18 cellular contexts compared by ENCODE assay signal in genomic region chr21:46115441-46116188, GRCh38. TPM values are rescaled to one million over a fixed set of nuclear protein-coding genes. Genes with fewer than 3 reads are reported as not detected.
DNase-seq lines count a peak whose midpoint lies in the region; ATAC-seq, FAIRE-seq and TF ChIP-seq lines count a peak whose summit lies in the region.
"Had no signal": no experiment of that assay in that cellular context is flagged by ENCODE, and none has a peak within 500 bp of the region (broad histone marks: within the 10 kb centered on the region; RNA-seq: fewer than 3 reads in every experiment).

No MANE protein-coding gene starts in this region.

- H3F3A ChIP-seq in PC-9 (ENCODE audit: insufficient read depth, low read depth) = no peaks in the 10 kb centered on the region

- peaks cover 0 to 3% of the 10 kb centered on the region in 2 donors for H3K36me3 Mint-ChIP-seq in CD4-positive, alpha-beta memory T cell

- no peak overlapping the region for H3K4me3 ChIP-seq in right lobe of liver
- no peak overlapping the region for H3K4me3 ChIP-seq in HepG2 (replicated peaks in 1 of 3; ENCODE audit: insufficient read depth in 1 of 3, low read depth in 2 of 3, low read length in 3 of 3)
- H3K4me3 ChIP-seq in esophagus muscularis mucosa = no peak overlapping the region
- H3K4me3 ChIP-seq in osteoblast (ENCODE audit: insufficient read depth, low read length) = no peak overlapping the region
- H3K4me3 ChIP-seq in CD4-positive, alpha-beta memory T cell (ENCODE audit: low read length in 2 of 2) = no peak overlapping the region
- no peak overlapping the region for H3K4me3 ChIP-seq in PC-9
- H3K4me3 ChIP-seq: K562, skin epidermis had no signal

- no peaks in the 10 kb centered on the region for H3K79me2 ChIP-seq in HepG2 (ENCODE audit: insufficient read depth, low read length)
- peaks cover 78% of the 10 kb centered on the region for H3K79me2 ChIP-seq in osteoblast (ENCODE audit: insufficient read depth, low read length)
- no peaks in the 10 kb centered on the region for H3K79me2 ChIP-seq in PC-9 (ENCODE audit: low read depth)

- TF ChIP-seq RAD21 in HepG2 (CRISPR knock-in tag; IDR thresholded peaks at IDR 0.05) = no peak

- H2AFZ ChIP-seq in HepG2 (ENCODE audit: low read length) (no peak overlapping the region), osteoblast (ENCODE audit: low read length) (no peak overlapping the region), PC-9 (no peak overlapping the region)

- H3K36me3 ChIP-seq in right lobe of liver (no peaks in the 10 kb centered on the region), HepG2 (replicated peaks in 1 of 2; ENCODE audit: control insufficient read depth in 1 of 2, insufficient read depth in 2 of 2, low read length in 2 of 2) (no peaks in the 10 kb centered on the region), esophagus muscularis mucosa (peaks cover 86 to 97% (median 94%) of the 10 kb centered on the region in 4 donors), osteoblast (ENCODE audit: insufficient read depth, low read length) (peaks cover 96% of the 10 kb centered on the region), PC-9 (ENCODE audit: low read depth) (no peaks in the 10 kb centered on the region; the same call in 1 of the 2 replicates)
- no peaks in the 10 kb centered on the region for H3K36me3 ChIP-seq in CD4-positive, alpha-beta memory T cell (ENCODE audit: insufficient read depth, low read length)

- TF ChIP-seq EP300 in HepG2 (IDR thresholded peaks at IDR 0.05; ENCODE audit: low read depth in 2 of 2, low read length in 2 of 2) (no peak), HepG2 (CRISPR knock-in tag; IDR thresholded peaks at IDR 0.05; ENCODE audit: borderline replicate concordance) (no peak), esophagus muscularis mucosa (IDR thresholded peaks at IDR 0.05) (no peak)

- H3K9ac ChIP-seq in HepG2 (ENCODE audit: insufficient read depth, low read depth, low read length) = no peak overlapping the region

- TF ChIP-seq CTCF in right lobe of liver (IDR thresholded peaks at IDR 0.05) = no peak
- TF ChIP-seq CTCF in HepG2 (CRISPR knock-in tag; IDR thresholded peaks at IDR 0.05) = no peak
- TF ChIP-seq CTCF in esophagus muscularis mucosa (IDR thresholded peaks at IDR 0.05) = no peak
- no peak for TF ChIP-seq CTCF in osteoblast (IDR thresholded peaks at IDR 0.05; ENCODE audit: extremely low read depth, low read depth, low read length)
- TF ChIP-seq CTCF in PC-9 (conservative IDR thresholded peaks at IDR 0.05) = no peak

- H3K27ac ChIP-seq in right lobe of liver (no peak overlapping the region), HepG2 (ENCODE audit: extremely low read length, insufficient read depth, low read length) (no peak overlapping the region), esophagus muscularis mucosa (replicated peaks in 1 of 4) (peak overlapping the region; percentile 3 to 30 (median 24)), osteoblast (ENCODE audit: low read depth, low read length) (peak overlapping the region; percentile 11), PC-9 (no peak overlapping the region)
- no peak overlapping the region for H3K27ac ChIP-seq in CD4-positive, alpha-beta memory T cell (ENCODE audit: low read depth, low read length)

- H3K9me3 ChIP-seq in right lobe of liver (no peaks in the 10 kb centered on the region), HepG2 (ENCODE audit: low read length) (peaks cover 5% of the 10 kb centered on the region; the same call in 1 of the 2 replicates), esophagus muscularis mucosa (peaks cover 0 to 5% (median 0%) of the 10 kb centered on the region in 4 donors), osteoblast (ENCODE audit: low read depth, low read length) (peaks cover 2% of the 10 kb centered on the region), PC-9 (ENCODE audit: insufficient read depth, low read depth) (no peaks in the 10 kb centered on the region)
- peaks cover 0 to 7% of the 10 kb centered on the region in 2 donors for H3K9me3 ChIP-seq in CD4-positive, alpha-beta memory T cell (ENCODE audit: control insufficient read depth in 1 of 2, low read length in 2 of 2)

- in situ Hi-C loops in HepG2 (cut with HindIII; ENCODE audit: extremely low pct_ligation_motif_present, low pct_unique_long_range_greater_than_20kb) = no loop called here

- TF ChIP-seq POLR2A in right lobe of liver (IDR thresholded peaks at IDR 0.05) (no peak), HepG2 (IDR thresholded peaks at IDR 0.05; ENCODE audit: insufficient read depth in 1 of 2, low read depth in 2 of 2, low read length in 2 of 2) (no peak), esophagus muscularis mucosa (IDR thresholded peaks at IDR 0.05; ENCODE audit: low read depth) (no peak)

- H4K20me1 ChIP-seq in HepG2 (ENCODE audit: insufficient read depth, low read length) (no peaks in the 10 kb centered on the region), osteoblast (ENCODE audit: insufficient read depth, low read length) (peaks cover 44% of the 10 kb centered on the region), PC-9 (ENCODE audit: insufficient read depth) (no peaks in the 10 kb centered on the region)

- H3K4me2 ChIP-seq in HepG2 (ENCODE audit: low read depth, low read length) = no peak overlapping the region
- H3K4me2 ChIP-seq in osteoblast (ENCODE audit: insufficient read depth, low read length) = no peak overlapping the region
- H3K4me2 ChIP-seq in PC-9 = no peak overlapping the region

- no peak overlapping the region for H3K27ac Mint-ChIP-seq in CD4-positive, alpha-beta memory T cell
- H3K27ac Mint-ChIP-seq: stimulated activated naive CD8-positive, alpha-beta T cell treated with anti-CD3 and anti-CD28 coated beads, Interleukin-15, Interleukin-2, amounts not matched to agents 100 ng/mL and 50 ng/mL, for 24 hours had no signal

- CTCF ChIA-PET in HepG2 (lab: Yijun Ruan, JAX; ENCODE audit: low intra/inter-chr PET ratio, low total read pairs) = no interaction called here
- CTCF ChIA-PET in CD4-positive, alpha-beta memory T cell (lab: Charles Lee; ENCODE audit: partially characterized antibody) = no interaction called here
- CTCF ChIA-PET in PC-9 (lab: Charles Lee) = interaction anchor here (0.5 to 0.6 kb wide), 2 partner anchors 14 to 722 kb away, joined by 3 to 6 read pairs; no protein-coding TSS in a partner anchor

- H3K27me3 Mint-ChIP-seq in CD4-positive, alpha-beta memory T cell = no peaks in the 10 kb centered on the region
- H3K27me3 Mint-ChIP-seq: stimulated activated naive CD8-positive, alpha-beta T cell treated with anti-CD3 and anti-CD28 coated beads, Interleukin-15, Interleukin-2, amounts not matched to agents 100 ng/mL and 50 ng/mL, for 24 hours had no signal

- FAIRE-seq in HepG2 (lab: Jason Lieb, UNC) = no peak
- FAIRE-seq: K562 had no signal

- H3K4me1 Mint-ChIP-seq in CD4-positive, alpha-beta memory T cell = no peaks in the 10 kb centered on the region

- POLR2A ChIA-PET in HepG2 (lab: Yijun Ruan, JAX) = no interaction called here
- POLR2A ChIA-PET in CD4-positive, alpha-beta memory T cell (lab: Charles Lee; ENCODE audit: partially characterized antibody) = no interaction called here
- POLR2A ChIA-PET in PC-9 (lab: Charles Lee; ENCODE audit: unreplicated experiment) = no interaction called here

- DNase-seq in right lobe of liver (peak; percentile 10 to 55 (median 45)), HepG2 (ENCODE audit: low spot score) (no peak), esophagus muscularis mucosa (ENCODE audit: extremely low spot score) (no peak), osteoblast (ENCODE audit: insufficient read length, low spot score, missing footprints) (peak; percentile 66), PC-9 (no peak)
- no peak for DNase-seq in CD4-positive, alpha-beta memory T cell
- DNase-seq: activated CD4-positive, CD25-positive, alpha-beta regulatory T cell; C1 segment of cervical spinal cord; caudate nucleus; DND-41; effector memory CD4-positive, alpha-beta T cell; NCI-H1092 treated with DMSO at 0.1 percent for 48 hours had no signal

- peaks cover 0 to 4% (median 0%) of the 10 kb centered on the region in 8 donors for H3K9me3 Mint-ChIP-seq in CD4-positive, alpha-beta memory T cell
- H3K9me3 Mint-ChIP-seq: stimulated activated naive CD8-positive, alpha-beta T cell treated with anti-CD3 and anti-CD28 coated beads, Interleukin-15, Interleukin-2, amounts not matched to agents 100 ng/mL and 50 ng/mL, for 24 hours had no signal

- H3K27me3 ChIP-seq in right lobe of liver = no peaks in the 10 kb centered on the region
- H3K27me3 ChIP-seq in HepG2 (ENCODE audit: control insufficient read depth in 1 of 2, insufficient read depth in 2 of 2, low read length in 2 of 2) = peaks cover 4 to 30% of the 10 kb centered on the region in 2 experiments; a peak in 3 of 5 replicates
- H3K27me3 ChIP-seq in esophagus muscularis mucosa = no peaks in the 10 kb centered on the region
- H3K27me3 ChIP-seq in osteoblast (ENCODE audit: insufficient read depth, low read length) = no peaks in the 10 kb centered on the region
- no peaks in the 10 kb centered on the region for H3K27me3 ChIP-seq in CD4-positive, alpha-beta memory T cell (ENCODE audit: insufficient read depth, low read length)
- H3K27me3 ChIP-seq in PC-9 (ENCODE audit: insufficient read depth, low read depth) = no peaks in the 10 kb centered on the region

- H3K4me3 Mint-ChIP-seq in CD4-positive, alpha-beta memory T cell = no peak overlapping the region
- H3K4me3 Mint-ChIP-seq: stimulated activated naive CD8-positive, alpha-beta T cell treated with anti-CD3 and anti-CD28 coated beads, Interleukin-15, Interleukin-2, amounts not matched to agents 100 ng/mL and 50 ng/mL, for 24 hours had no signal

- intact Hi-C loops in right lobe of liver (cut with DNase I) (no loop called here), HepG2 (cut with micrococcal nuclease; ENCODE audit: unreplicated experiment) (no loop called here), esophagus muscularis mucosa (cut with DNase I) (no loop called here), PC-9 (cut with micrococcal nuclease; ENCODE audit: unreplicated experiment) (no loop called here)
- intact Hi-C loops in CD4-positive, alpha-beta memory T cell (cut with micrococcal nuclease) = no loop called here

- ATAC-seq in right lobe of liver = no peak
- no peak for ATAC-seq in HepG2
- ATAC-seq in GM21515 (IDR thresholded peaks at IDR 0.05; ENCODE audit: unreplicated experiment) = no peak
- no peak for ATAC-seq in HG03571 (IDR thresholded peaks at IDR 0.05; ENCODE audit: unreplicated experiment)
- ATAC-seq: K562 had no signal

- no peaks in the 10 kb centered on the region for H3K9me2 ChIP-seq in PC-9 (ENCODE audit: insufficient read depth)

- H3K4me1 ChIP-seq in right lobe of liver (no peaks in the 10 kb centered on the region), HepG2 (ENCODE audit: insufficient read depth, low read length) (no peaks in the 10 kb centered on the region), esophagus muscularis mucosa (peaks cover 7 to 11% (median 8%) of the 10 kb centered on the region in 4 donors), osteoblast (ENCODE audit: insufficient read depth, low read length) (no peaks in the 10 kb centered on the region), PC-9 (replicated peaks; ENCODE audit: insufficient read depth) (no peaks in the 10 kb centered on the region)
- no peaks in the 10 kb centered on the region for H3K4me1 ChIP-seq in CD4-positive, alpha-beta memory T cell (ENCODE audit: insufficient read depth, low read length)

- WGBS in right lobe of liver (ENCODE audit: insufficient coverage, low coverage, low lambda C conversion rate, missing lambda C conversion rate) = 90% methylated on average over 8 of the region's 17 CpGs
- 63% methylated on average over 8 of the region's 17 CpGs for WGBS in HepG2 (ENCODE audit: low lambda C conversion rate)
- 95% methylated on average over 5 of the region's 17 CpGs for WGBS in esophagus muscularis mucosa

- BruUV-seq in HepG2 (replicated peaks; lab: Mats Ljungman, UMichigan) (no TSS peak), PC-9 (replicated peaks; lab: Mats Ljungman, UMichigan) (no TSS peak)

RNA-seq across cellular contexts. Expression of gene COL6A2, which starts 17.7 kb away (rescaled TPM):
- total RNA-seq in right lobe of liver = 10 to 100 TPM; 17.3 to 81.7 (median 38.4) TPM
- 0.07 and 0.14 TPM in 2 replicates for total RNA-seq in HepG2 (2016; rRNA removed; fragmentation: Illumina TruSeq; extraction: Trizol)
- not detected in 2 replicates for total RNA-seq in HepG2 (2016; cell fraction: cytosol; rRNA removed; fragmentation: Illumina TruSeq; extraction: Trizol; ENCODE audit: low read depth)
- total RNA-seq in HepG2 (2016; cell fraction: insoluble cytoplasmic fraction; rRNA removed; fragmentation: Illumina TruSeq; extraction: Trizol) = 0.06 TPM in 1 of 2 replicates, not detected in the other
- not detected in 2 replicates for total RNA-seq in HepG2 (2016; cell fraction: membrane; rRNA removed; fragmentation: Illumina TruSeq; extraction: Trizol)
- total RNA-seq in HepG2 (2016; cell fraction: nucleus; rRNA removed; fragmentation: Illumina TruSeq; extraction: Trizol) = 0.13 and 0.22 TPM in 2 replicates
- polyA plus RNA-seq in HepG2 (2011; rRNA removed) = 0.41 and 1.6 TPM in 2 replicates
- 0.27 and 0.31 TPM in 2 replicates for polyA plus RNA-seq in HepG2 (2011; cell fraction: cytosol; rRNA removed)
- 8.5 and 10.4 TPM in 2 replicates for polyA plus RNA-seq in HepG2 (2011; cell fraction: nucleus; rRNA removed)
- 0.36 and 0.81 TPM in 2 replicates for polyA plus RNA-seq in HepG2 (2012)
- not detected in 2 replicates for polyA plus RNA-seq in HepG2 (2016; cell fraction: cytosol; fragmentation: Illumina TruSeq; extraction: Trizol; ENCODE audit: low read depth)
- polyA plus RNA-seq in HepG2 (2016; cell fraction: insoluble cytoplasmic fraction; fragmentation: Illumina TruSeq; extraction: Trizol; ENCODE audit: low read depth) = not detected in 2 replicates
- not detected in 2 replicates for polyA plus RNA-seq in HepG2 (2016; cell fraction: membrane; fragmentation: Illumina TruSeq; extraction: Trizol; ENCODE audit: low read depth)
- 0.48 and 0.69 TPM in 2 replicates for polyA plus RNA-seq in HepG2 (2016; cell fraction: nucleus; fragmentation: Illumina TruSeq; extraction: Trizol; ENCODE audit: insufficient read depth, low read depth)
- 0.44 TPM in 1 of 2 replicates, not detected in the other for polyA minus RNA-seq in HepG2 (2011; rRNA and poly(A)+ RNA removed; ENCODE audit: low replicate concordance)
- polyA minus RNA-seq in HepG2 (2011; cell fraction: cytosol; rRNA and poly(A)+ RNA removed) = not detected in 2 replicates
- 0.52 and 1.2 TPM in 2 replicates for polyA minus RNA-seq in HepG2 (2011; cell fraction: nucleus; rRNA and poly(A)+ RNA removed)
- 1,000 to 10,000 TPM in 2 of 4 donors, 100 to 1,000 TPM in 2; 942 to 1,525 (median 1,202) TPM for total RNA-seq in esophagus muscularis mucosa
- total RNA-seq in osteoblast = 1,184 and 1,265 TPM in 2 replicates
- 10 to 100 TPM; 21.8 to 25.7 TPM for total RNA-seq in CD4-positive, alpha-beta memory T cell
- polyA plus RNA-seq in CD4-positive, alpha-beta memory T cell = 1 to 10 TPM in 1 of 2 donors, under 1 TPM in 1; 0.77 to 1.5 TPM
- 22.0 and 25.7 TPM in 2 replicates for total RNA-seq in PC-9 (2021)

RNA-seq across cellular contexts. Expression of gene FTCD, which starts 39.8 kb away (rescaled TPM):
- total RNA-seq in right lobe of liver (100 to 1,000 TPM; 141 to 668 (median 417) TPM), HepG2 (2016; rRNA removed; fragmentation: Illumina TruSeq; extraction: Trizol) (78.5 and 105 TPM in 2 replicates), esophagus muscularis mucosa (1 to 10 TPM in 2 of 4 donors, under 1 TPM in 1, not detected in 1; 0.26 to 2.5 (median 1.2) TPM), osteoblast (0.29 and 0.36 TPM in 2 replicates), PC-9 (2021) (5.9 and 7.1 TPM in 2 replicates)
- 13.1 and 13.2 TPM in 2 replicates for total RNA-seq in HepG2 (2016; cell fraction: cytosol; rRNA removed; fragmentation: Illumina TruSeq; extraction: Trizol; ENCODE audit: low read depth)
- total RNA-seq in HepG2 (2016; cell fraction: insoluble cytoplasmic fraction; rRNA removed; fragmentation: Illumina TruSeq; extraction: Trizol) = 61.2 and 115 TPM in 2 replicates
- total RNA-seq in HepG2 (2016; cell fraction: membrane; rRNA removed; fragmentation: Illumina TruSeq; extraction: Trizol) = 21.0 and 27.4 TPM in 2 replicates
- 94.5 and 110 TPM in 2 replicates for total RNA-seq in HepG2 (2016; cell fraction: nucleus; rRNA removed; fragmentation: Illumina TruSeq; extraction: Trizol)
- polyA plus RNA-seq in HepG2 (2011; rRNA removed) = 75.7 and 112 TPM in 2 replicates
- polyA plus RNA-seq in HepG2 (2011; cell fraction: cytosol; rRNA removed) = 34.7 and 61.2 TPM in 2 replicates
- 656 and 751 TPM in 2 replicates for polyA plus RNA-seq in HepG2 (2011; cell fraction: nucleus; rRNA removed)
- polyA plus RNA-seq in HepG2 (2012) = 108 and 140 TPM in 2 replicates
- 11.0 and 12.4 TPM in 2 replicates for polyA plus RNA-seq in HepG2 (2016; cell fraction: cytosol; fragmentation: Illumina TruSeq; extraction: Trizol; ENCODE audit: low read depth)
- 47.9 and 52.0 TPM in 2 replicates for polyA plus RNA-seq in HepG2 (2016; cell fraction: insoluble cytoplasmic fraction; fragmentation: Illumina TruSeq; extraction: Trizol; ENCODE audit: low read depth)
- 11.9 and 17.7 TPM in 2 replicates for polyA plus RNA-seq in HepG2 (2016; cell fraction: membrane; fragmentation: Illumina TruSeq; extraction: Trizol; ENCODE audit: low read depth)
- polyA plus RNA-seq in HepG2 (2016; cell fraction: nucleus; fragmentation: Illumina TruSeq; extraction: Trizol; ENCODE audit: insufficient read depth, low read depth) = 369 and 379 TPM in 2 replicates
- polyA minus RNA-seq in HepG2 (2011; rRNA and poly(A)+ RNA removed; ENCODE audit: low replicate concordance) = 0.42 and 84.7 TPM in 2 replicates
- polyA minus RNA-seq in HepG2 (2011; cell fraction: cytosol; rRNA and poly(A)+ RNA removed) = 33.3 and 39.2 TPM in 2 replicates
- polyA minus RNA-seq in HepG2 (2011; cell fraction: nucleus; rRNA and poly(A)+ RNA removed) = 93.9 and 118 TPM in 2 replicates
- 1 to 10 TPM; 1.3 to 1.7 TPM for total RNA-seq in CD4-positive, alpha-beta memory T cell
- not detected for polyA plus RNA-seq in CD4-positive, alpha-beta memory T cell
- total RNA-seq: T-helper 1 cell treated with Interleukin-12 subunit alpha and Interleukin-12 subunit beta and Interleukin-4 antibody, amounts not matched to agents 30 ng/mL and 1 ng/mL, for 36 hours had no signal

Comparison
In these comparisons a context has a peak if more than half of its experiments do, and no peak if none do; other contexts are left out.
1. DNase-seq: peak in right lobe of liver (3 of 3) and osteoblast (single experiment); none in HepG2 (single experiment), esophagus muscularis mucosa (single experiment), CD4-positive, alpha-beta memory T cell (0 of 5) and PC-9 (0 of 2).
2. RNA of gene COL6A2, which starts 17.7 kb away (total RNA-seq): 942 to 1,525 TPM in esophagus muscularis mucosa, 1,184 to 1,265 TPM in osteoblast, 17.3 to 81.7 TPM in right lobe of liver, 21.8 to 25.7 TPM in CD4-positive, alpha-beta memory T cell and 22.0 to 25.7 TPM in PC-9; 0.06 to 0.22 TPM in HepG2; every median in the first group is over 10 times any median in the second.
3. H3K27ac ChIP-seq: peak in esophagus muscularis mucosa (4 of 4) and osteoblast (single experiment); none in right lobe of liver (0 of 3), HepG2 (single experiment), CD4-positive, alpha-beta memory T cell (single experiment) and PC-9 (single experiment).